Comparison of ENCODE assay signal across 1 cellular context in the genomic region with DNA sequence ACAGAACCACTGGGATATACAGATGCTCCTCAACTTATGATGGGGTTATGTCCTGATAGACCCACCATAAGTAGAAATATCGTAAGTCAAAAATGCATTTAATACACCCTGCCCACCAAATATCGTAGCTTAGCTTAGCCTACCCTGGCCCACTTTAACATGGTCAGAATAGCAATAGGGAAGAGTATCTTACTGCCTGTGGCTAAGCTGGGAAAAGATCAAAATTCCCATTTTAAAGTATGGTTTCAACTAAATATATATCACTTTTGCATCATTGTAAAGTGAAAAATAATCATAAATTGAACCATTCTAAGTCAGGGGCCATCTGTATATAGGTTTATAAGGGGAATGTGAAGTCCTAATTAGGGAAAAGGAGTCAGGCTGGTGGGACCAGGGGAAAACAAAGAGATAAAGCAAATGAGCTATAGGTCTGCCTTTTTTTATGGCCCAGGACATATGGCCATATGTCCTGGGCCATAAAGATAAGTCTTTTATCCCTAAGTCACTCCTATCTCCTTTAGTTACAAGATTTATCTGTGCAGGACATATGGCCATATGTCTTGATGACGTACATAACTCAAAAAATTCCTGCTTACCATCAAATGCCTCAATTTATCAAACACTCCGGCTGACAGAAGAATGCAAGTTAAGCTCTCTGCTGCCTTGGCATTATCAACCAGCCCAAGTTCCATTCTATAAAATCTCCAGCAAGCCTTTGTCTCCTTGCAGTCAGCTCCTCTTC.
TF ChIP-seq lines count a peak whose summit lies in the region.

No MANE protein-coding gene starts in this region.

TF ChIP-seq in K562, 482 proteins besides CTCF, POLR2A, EP300 and RAD21 (continued from another document and continues in another):
- TF ChIP-seq, protein P1, sequence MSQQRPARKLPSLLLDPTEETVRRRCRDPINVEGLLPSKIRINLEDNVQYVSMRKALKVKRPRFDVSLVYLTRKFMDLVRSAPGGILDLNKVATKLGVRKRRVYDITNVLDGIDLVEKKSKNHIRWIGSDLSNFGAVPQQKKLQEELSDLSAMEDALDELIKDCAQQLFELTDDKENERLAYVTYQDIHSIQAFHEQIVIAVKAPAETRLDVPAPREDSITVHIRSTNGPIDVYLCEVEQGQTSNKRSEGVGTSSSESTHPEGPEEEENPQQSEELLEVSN (IDR thresholded peaks at IDR 0.05; ENCODE audit: borderline replicate concordance in 1 of 2, extremely low read depth in 1 of 2, insufficient read depth in 1 of 2, insufficient read length in 1 of 2, low read depth in 1 of 2, low read length in 1 of 2, poor library complexity in 1 of 2, severe bottlenecking in 1 of 2), result no peak
- TF ChIP-seq, protein P2, sequence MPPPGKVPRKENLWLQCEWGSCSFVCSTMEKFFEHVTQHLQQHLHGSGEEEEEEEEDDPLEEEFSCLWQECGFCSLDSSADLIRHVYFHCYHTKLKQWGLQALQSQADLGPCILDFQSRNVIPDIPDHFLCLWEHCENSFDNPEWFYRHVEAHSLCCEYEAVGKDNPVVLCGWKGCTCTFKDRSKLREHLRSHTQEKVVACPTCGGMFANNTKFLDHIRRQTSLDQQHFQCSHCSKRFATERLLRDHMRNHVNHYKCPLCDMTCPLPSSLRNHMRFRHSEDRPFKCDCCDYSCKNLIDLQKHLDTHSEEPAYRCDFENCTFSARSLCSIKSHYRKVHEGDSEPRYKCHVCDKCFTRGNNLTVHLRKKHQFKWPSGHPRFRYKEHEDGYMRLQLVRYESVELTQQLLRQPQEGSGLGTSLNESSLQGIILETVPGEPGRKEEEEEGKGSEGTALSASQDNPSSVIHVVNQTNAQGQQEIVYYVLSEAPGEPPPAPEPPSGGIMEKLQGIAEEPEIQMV (tag; conservative IDR thresholded peaks at IDR 0.05; ENCODE audit: low read depth), result no peak
- TF ChIP-seq SMC3 (conservative IDR thresholded peaks at IDR 0.05; ENCODE audit: insufficient read depth, low read depth, low read length) (no peak), ARHGAP35 (IDR thresholded peaks at IDR 0.05; ENCODE audit: partially characterized antibody) (peak; percentile 3), FOXJ3 (CRISPR knock-in tag; IDR thresholded peaks at IDR 0.05) (no peak), NRF1 (conservative IDR thresholded peaks at IDR 0.05 in 1 of 2, IDR thresholded peaks at IDR 0.05 in 1 of 2) (peak in 1 of 2 experiments; percentile 14; a peak in 1 of 4 replicates), SNRNP70 (optimal IDR thresholded peaks at IDR 0.05; ENCODE audit: low read depth, low read length) (no peak), HDAC6 (IDR thresholded peaks at IDR 0.05; ENCODE audit: low read depth, low read length) (no peak), BDP1 (IDR thresholded peaks at IDR 0.05; ENCODE audit: insufficient read depth, insufficient read length) (peak; percentile 9), HEY1 (CRISPR knock-in tag; IDR thresholded peaks at IDR 0.05; ENCODE audit: borderline replicate concordance) (peak; percentile 91), ESRRA (IDR thresholded peaks at IDR 0.05; ENCODE audit: borderline replicate concordance, low read depth) (peak; percentile 40; the same call in 1 of the 2 replicates), THRAP3 (IDR thresholded peaks at IDR 0.05; ENCODE audit: borderline replicate concordance) (peak; percentile 63; the same call in 1 of the 2 replicates), CHD4 (IDR thresholded peaks at IDR 0.05; ENCODE audit: insufficient read depth, insufficient replicate concordance, low read depth, low read length, poor library complexity, severe bottlenecking) (peak; percentile 24), TARDBP (IDR thresholded peaks at IDR 0.05) (peak; percentile 97), ZBTB1 (CRISPR knock-in tag; IDR thresholded peaks at IDR 0.05; ENCODE audit: borderline replicate concordance, low read depth) (no peak), ZNF134 (CRISPR knock-in tag; conservative IDR thresholded peaks at IDR 0.05) (no peak), HDAC2 (IDR thresholded peaks at IDR 0.05) (peak; percentile 97), TFAM (CRISPR knock-in tag; conservative IDR thresholded peaks at IDR 0.05) (no peak), ZNF263 (CRISPR knock-in tag; IDR thresholded peaks at IDR 0.05; ENCODE audit: borderline replicate concordance) (no peak), HMG20B (CRISPR knock-in tag; IDR thresholded peaks at IDR 0.05) (no peak), ARID2 (IDR thresholded peaks at IDR 0.05) (no peak), PCBP2 (IDR thresholded peaks at IDR 0.05; ENCODE audit: low read depth, low read length, poor library complexity, severe bottlenecking) (no peak), SMAD3 (CRISPR knock-in tag; conservative IDR thresholded peaks at IDR 0.05) (peak; percentile 93), ZNF133 (CRISPR knock-in tag; IDR thresholded peaks at IDR 0.05) (no peak), IFI16 (CRISPR knock-in tag; IDR thresholded peaks at IDR 0.05) (no peak), NFATC3 (IDR thresholded peaks at IDR 0.05) (peak; percentile 95)
- TF ChIP-seq, protein P3, sequence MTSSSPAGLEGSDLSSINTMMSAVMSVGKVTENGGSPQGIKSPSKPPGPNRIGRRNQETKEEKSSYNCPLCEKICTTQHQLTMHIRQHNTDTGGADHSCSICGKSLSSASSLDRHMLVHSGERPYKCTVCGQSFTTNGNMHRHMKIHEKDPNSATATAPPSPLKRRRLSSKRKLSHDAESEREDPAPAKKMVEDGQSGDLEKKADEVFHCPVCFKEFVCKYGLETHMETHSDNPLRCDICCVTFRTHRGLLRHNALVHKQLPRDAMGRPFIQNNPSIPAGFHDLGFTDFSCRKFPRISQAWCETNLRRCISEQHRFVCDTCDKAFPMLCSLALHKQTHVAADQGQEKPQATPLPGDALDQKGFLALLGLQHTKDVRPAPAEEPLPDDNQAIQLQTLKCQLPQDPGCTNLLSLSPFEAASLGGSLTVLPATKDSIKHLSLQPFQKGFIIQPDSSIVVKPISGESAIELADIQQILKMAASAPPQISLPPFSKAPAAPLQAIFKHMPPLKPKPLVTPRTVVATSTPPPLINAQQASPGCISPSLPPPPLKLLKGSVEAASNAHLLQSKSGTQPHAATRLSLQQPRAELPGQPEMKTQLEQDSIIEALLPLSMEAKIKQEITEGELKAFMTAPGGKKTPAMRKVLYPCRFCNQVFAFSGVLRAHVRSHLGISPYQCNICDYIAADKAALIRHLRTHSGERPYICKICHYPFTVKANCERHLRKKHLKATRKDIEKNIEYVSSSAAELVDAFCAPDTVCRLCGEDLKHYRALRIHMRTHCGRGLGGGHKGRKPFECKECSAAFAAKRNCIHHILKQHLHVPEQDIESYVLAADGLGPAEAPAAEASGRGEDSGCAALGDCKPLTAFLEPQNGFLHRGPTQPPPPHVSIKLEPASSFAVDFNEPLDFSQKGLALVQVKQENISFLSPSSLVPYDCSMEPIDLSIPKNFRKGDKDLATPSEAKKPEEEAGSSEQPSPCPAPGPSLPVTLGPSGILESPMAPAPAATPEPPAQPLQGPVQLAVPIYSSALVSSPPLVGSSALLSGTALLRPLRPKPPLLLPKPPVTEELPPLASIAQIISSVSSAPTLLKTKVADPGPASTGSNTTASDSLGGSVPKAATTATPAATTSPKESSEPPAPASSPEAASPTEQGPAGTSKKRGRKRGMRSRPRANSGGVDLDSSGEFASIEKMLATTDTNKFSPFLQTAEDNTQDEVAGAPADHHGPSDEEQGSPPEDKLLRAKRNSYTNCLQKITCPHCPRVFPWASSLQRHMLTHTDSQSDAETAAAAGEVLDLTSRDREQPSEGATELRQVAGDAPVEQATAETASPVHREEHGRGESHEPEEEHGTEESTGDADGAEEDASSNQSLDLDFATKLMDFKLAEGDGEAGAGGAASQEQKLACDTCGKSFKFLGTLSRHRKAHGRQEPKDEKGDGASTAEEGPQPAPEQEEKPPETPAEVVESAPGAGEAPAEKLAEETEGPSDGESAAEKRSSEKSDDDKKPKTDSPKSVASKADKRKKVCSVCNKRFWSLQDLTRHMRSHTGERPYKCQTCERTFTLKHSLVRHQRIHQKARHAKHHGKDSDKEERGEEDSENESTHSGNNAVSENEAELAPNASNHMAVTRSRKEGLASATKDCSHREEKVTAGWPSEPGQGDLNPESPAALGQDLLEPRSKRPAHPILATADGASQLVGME (CRISPR knock-in tag; IDR thresholded peaks at IDR 0.05), result no peak
- TF ChIP-seq, protein P4, sequence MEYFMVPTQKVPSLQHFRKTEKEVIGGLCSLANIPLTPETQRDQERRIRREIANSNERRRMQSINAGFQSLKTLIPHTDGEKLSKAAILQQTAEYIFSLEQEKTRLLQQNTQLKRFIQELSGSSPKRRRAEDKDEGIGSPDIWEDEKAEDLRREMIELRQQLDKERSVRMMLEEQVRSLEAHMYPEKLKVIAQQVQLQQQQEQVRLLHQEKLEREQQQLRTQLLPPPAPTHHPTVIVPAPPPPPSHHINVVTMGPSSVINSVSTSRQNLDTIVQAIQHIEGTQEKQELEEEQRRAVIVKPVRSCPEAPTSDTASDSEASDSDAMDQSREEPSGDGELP (CRISPR knock-in tag; IDR thresholded peaks at IDR 0.05; ENCODE audit: borderline replicate concordance), result no peak; the same call in 1 of the 2 replicates
- TF ChIP-seq, protein P5, sequence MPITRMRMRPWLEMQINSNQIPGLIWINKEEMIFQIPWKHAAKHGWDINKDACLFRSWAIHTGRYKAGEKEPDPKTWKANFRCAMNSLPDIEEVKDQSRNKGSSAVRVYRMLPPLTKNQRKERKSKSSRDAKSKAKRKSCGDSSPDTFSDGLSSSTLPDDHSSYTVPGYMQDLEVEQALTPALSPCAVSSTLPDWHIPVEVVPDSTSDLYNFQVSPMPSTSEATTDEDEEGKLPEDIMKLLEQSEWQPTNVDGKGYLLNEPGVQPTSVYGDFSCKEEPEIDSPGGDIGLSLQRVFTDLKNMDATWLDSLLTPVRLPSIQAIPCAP (CRISPR knock-in tag; IDR thresholded peaks at IDR 0.05; ENCODE audit: borderline replicate concordance), result no peak
- TF ChIP-seq, protein P6, sequence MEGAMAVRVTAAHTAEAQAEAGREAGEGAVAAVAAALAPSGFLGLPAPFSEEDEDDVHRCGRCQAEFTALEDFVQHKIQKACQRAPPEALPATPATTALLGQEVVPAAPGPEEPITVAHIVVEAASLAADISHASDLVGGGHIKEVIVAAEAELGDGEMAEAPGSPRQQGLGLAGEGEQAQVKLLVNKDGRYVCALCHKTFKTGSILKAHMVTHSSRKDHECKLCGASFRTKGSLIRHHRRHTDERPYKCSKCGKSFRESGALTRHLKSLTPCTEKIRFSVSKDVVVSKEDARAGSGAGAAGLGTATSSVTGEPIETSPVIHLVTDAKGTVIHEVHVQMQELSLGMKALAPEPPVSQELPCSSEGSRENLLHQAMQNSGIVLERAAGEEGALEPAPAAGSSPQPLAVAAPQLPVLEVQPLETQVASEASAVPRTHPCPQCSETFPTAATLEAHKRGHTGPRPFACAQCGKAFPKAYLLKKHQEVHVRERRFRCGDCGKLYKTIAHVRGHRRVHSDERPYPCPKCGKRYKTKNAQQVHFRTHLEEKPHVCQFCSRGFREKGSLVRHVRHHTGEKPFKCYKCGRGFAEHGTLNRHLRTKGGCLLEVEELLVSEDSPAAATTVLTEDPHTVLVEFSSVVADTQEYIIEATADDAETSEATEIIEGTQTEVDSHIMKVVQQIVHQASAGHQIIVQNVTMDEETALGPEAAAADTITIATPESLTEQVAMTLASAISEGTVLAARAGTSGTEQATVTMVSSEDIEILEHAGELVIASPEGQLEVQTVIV (CRISPR knock-in tag; IDR thresholded peaks at IDR 0.05; ENCODE audit: borderline replicate concordance), result no peak
- TF ChIP-seq, protein P7, sequence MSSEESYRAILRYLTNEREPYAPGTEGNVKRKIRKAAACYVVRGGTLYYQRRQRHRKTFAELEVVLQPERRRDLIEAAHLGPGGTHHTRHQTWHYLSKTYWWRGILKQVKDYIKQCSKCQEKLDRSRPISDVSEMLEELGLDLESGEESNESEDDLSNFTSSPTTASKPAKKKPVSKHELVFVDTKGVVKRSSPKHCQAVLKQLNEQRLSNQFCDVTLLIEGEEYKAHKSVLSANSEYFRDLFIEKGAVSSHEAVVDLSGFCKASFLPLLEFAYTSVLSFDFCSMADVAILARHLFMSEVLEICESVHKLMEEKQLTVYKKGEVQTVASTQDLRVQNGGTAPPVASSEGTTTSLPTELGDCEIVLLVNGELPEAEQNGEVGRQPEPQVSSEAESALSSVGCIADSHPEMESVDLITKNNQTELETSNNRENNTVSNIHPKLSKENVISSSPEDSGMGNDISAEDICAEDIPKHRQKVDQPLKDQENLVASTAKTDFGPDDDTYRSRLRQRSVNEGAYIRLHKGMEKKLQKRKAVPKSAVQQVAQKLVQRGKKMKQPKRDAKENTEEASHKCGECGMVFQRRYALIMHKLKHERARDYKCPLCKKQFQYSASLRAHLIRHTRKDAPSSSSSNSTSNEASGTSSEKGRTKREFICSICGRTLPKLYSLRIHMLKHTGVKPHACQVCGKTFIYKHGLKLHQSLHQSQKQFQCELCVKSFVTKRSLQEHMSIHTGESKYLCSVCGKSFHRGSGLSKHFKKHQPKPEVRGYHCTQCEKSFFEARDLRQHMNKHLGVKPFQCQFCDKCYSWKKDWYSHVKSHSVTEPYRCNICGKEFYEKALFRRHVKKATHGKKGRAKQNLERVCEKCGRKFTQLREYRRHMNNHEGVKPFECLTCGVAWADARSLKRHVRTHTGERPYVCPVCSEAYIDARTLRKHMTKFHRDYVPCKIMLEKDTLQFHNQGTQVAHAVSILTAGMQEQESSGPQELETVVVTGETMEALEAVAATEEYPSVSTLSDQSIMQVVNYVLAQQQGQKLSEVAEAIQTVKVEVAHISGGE (CRISPR knock-in tag; IDR thresholded peaks at IDR 0.05), result peak in 1 of 3 experiments; percentile 92; a peak in 2 of 6 replicates
- TF ChIP-seq, protein P8, sequence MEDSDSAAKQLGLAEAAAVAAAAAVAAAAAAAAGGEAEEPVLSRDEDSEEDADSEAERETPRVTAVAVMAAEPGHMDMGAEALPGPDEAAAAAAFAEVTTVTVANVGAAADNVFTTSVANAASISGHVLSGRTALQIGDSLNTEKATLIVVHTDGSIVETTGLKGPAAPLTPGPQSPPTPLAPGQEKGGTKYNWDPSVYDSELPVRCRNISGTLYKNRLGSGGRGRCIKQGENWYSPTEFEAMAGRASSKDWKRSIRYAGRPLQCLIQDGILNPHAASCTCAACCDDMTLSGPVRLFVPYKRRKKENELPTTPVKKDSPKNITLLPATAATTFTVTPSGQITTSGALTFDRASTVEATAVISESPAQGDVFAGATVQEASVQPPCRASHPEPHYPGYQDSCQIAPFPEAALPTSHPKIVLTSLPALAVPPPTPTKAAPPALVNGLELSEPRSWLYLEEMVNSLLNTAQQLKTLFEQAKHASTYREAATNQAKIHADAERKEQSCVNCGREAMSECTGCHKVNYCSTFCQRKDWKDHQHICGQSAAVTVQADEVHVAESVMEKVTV (CRISPR knock-in tag; IDR thresholded peaks at IDR 0.05), result peak; percentile 24; the same call in 1 of the 2 replicates
- TF ChIP-seq, protein P9, sequence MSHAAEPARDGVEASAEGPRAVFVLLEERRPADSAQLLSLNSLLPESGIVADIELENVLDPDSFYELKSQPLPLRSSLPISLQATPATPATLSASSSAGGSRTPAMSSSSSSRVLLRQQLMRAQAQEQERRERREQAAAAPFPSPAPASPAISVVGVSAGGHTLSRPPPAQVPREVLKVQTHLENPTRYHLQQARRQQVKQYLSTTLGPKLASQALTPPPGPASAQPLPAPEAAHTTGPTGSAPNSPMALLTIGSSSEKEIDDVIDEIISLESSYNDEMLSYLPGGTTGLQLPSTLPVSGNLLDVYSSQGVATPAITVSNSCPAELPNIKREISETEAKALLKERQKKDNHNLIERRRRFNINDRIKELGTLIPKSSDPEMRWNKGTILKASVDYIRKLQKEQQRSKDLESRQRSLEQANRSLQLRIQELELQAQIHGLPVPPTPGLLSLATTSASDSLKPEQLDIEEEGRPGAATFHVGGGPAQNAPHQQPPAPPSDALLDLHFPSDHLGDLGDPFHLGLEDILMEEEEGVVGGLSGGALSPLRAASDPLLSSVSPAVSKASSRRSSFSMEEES (CRISPR knock-in tag; IDR thresholded peaks at IDR 0.05), result no peak
